In the genomic region with DNA sequence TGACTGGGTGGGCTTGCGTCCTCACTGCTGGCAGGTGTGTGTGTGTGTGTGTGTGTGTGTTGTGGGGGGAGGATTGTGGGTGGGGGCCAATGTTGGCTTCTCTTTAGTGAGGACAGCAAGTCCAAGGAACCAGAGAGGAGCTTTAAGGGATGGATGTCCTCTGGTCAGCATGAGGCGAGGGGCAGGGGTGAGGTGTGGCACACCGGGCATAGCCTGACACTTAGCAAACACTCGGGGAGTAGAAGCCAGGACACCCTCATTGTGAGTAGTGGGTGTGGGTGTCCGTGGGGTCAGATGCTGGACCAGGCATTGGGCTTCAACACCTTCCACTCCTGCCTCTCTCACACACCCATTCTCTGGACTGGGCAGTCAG, we compare ENCODE assay signal across 10 cellular contexts.
"Had no signal": no experiment of that assay in that cellular context is flagged by ENCODE, and none has a peak within 500 bp of the region (broad histone marks: within the 10 kb centered on the region; RNA-seq: fewer than 3 reads in every experiment).

No MANE protein-coding gene starts in this region.

- H3K36me3 ChIP-seq: ovary, transverse colon had no signal

- H3K36me3 Mint-ChIP-seq: activated CD8-positive, alpha-beta memory T cell treated with anti-CD3 and anti-CD28 coated beads, Interleukin-2, amount 10 ng/mL, durations not matched to agents 7 days and 5 days had no signal

- H3K27me3 ChIP-seq: ovary had no signal

- DNase-seq: activated CD8-positive, alpha-beta memory T cell treated with anti-CD3 and anti-CD28 coated beads, Interleukin-2, amount 10 ng/mL, durations not matched to agents 7 days and 5 days; SHP77 treated with DMSO at 0.1 percent for 48 hours; transverse colon had no signal

- H3K4me1 Mint-ChIP-seq: activated CD8-positive, alpha-beta memory T cell treated with anti-CD3 and anti-CD28 coated beads, Interleukin-2, amount 10 ng/mL, durations not matched to agents 7 days and 5 days; activated naive CD8-positive, alpha-beta T cell treated with anti-CD3 and anti-CD28 coated beads, Interleukin-2, amount 50 U/mL, for 24 hours; central memory CD8-positive, alpha-beta T cell; stimulated activated naive CD8-positive, alpha-beta T cell treated with anti-CD3 and anti-CD28 coated beads, Interleukin-15, amount 100 ng/mL, for 72 hours had no signal

- ATAC-seq: activated CD8-positive, alpha-beta memory T cell treated with anti-CD3 and anti-CD28 coated beads, Interleukin-2, amount 10 ng/mL, durations not matched to agents 7 days and 5 days; activated naive CD8-positive, alpha-beta T cell treated with anti-CD3 and anti-CD28 coated beads, Interleukin-2, amount 50 U/mL, for 24 hours; effector memory CD8-positive, alpha-beta T cell; stimulated activated naive CD8-positive, alpha-beta T cell treated with anti-CD3 and anti-CD28 coated beads, Interleukin-15, amount 100 ng/mL, for 72 hours had no signal

- H3K9me3 Mint-ChIP-seq: activated naive CD8-positive, alpha-beta T cell treated with anti-CD3 and anti-CD28 coated beads, Interleukin-2, amount 50 U/mL, for 24 hours; central memory CD8-positive, alpha-beta T cell; dendritic cell treated with granulocyte-macrophage colony-stimulating factor and Interleukin-4, amounts not matched to agents 40 ng/mL and 50 ng/mL, for 4 days; effector memory CD8-positive, alpha-beta T cell; stimulated activated naive CD8-positive, alpha-beta T cell treated with anti-CD3 and anti-CD28 coated beads, Interleukin-15, amount 100 ng/mL, for 72 hours had no signal

- H3K4me3 Mint-ChIP-seq: activated CD8-positive, alpha-beta memory T cell treated with anti-CD3 and anti-CD28 coated beads, Interleukin-2, amount 10 ng/mL, durations not matched to agents 7 days and 5 days; activated naive CD8-positive, alpha-beta T cell treated with anti-CD3 and anti-CD28 coated beads, Interleukin-2, amount 50 U/mL, for 24 hours; central memory CD8-positive, alpha-beta T cell; dendritic cell treated with granulocyte-macrophage colony-stimulating factor and Interleukin-4, amounts not matched to agents 40 ng/mL and 50 ng/mL, for 4 days; effector memory CD8-positive, alpha-beta T cell; stimulated activated naive CD8-positive, alpha-beta T cell treated with anti-CD3 and anti-CD28 coated beads, Interleukin-15, amount 100 ng/mL, for 72 hours had no signal

- H3K27ac ChIP-seq: ovary, transverse colon had no signal

- H3K4me3 ChIP-seq: lung, ovary, transverse colon had no signal

- H3K27ac Mint-ChIP-seq: activated CD8-positive, alpha-beta memory T cell treated with anti-CD3 and anti-CD28 coated beads, Interleukin-2, amount 10 ng/mL, durations not matched to agents 7 days and 5 days; activated naive CD8-positive, alpha-beta T cell treated with anti-CD3 and anti-CD28 coated beads, Interleukin-2, amount 50 U/mL, for 24 hours; dendritic cell treated with granulocyte-macrophage colony-stimulating factor and Interleukin-4, amounts not matched to agents 40 ng/mL and 50 ng/mL, for 4 days; effector memory CD8-positive, alpha-beta T cell; stimulated activated naive CD8-positive, alpha-beta T cell treated with anti-CD3 and anti-CD28 coated beads, Interleukin-15, amount 100 ng/mL, for 72 hours had no signal

- H3K9me3 ChIP-seq: ovary, transverse colon had no signal
